26 cellular contexts compared by ENCODE assay signal in the genomic region with DNA sequence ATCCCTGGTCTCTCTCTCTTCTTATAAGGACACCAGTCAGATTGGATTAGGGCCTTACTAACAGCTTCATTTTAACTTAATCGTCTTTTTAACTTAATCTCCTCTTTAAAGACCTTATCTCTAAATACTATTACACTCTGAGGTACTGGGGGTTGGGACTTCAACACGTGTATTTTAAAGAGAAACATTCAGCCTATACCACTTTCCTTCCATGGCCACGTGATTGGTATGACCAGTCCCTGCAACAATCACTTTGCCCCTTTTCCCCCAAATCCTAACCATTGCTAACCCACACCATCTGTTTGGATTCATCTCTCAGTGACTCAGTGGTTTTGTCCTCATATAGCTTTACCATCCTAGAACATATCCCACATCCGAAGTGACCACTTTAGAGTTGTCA.
"Had no signal": no experiment of that assay in that cellular context is flagged by ENCODE, and none has a peak within 500 bp of the region (broad histone marks: within the 10 kb centered on the region; RNA-seq: fewer than 3 reads in every experiment).

No MANE protein-coding gene starts in this region.

- H3K36me3 ChIP-seq: colonic mucosa, esophagus squamous epithelium, gastrocnemius medialis, heart right ventricle, left lung, lower lobe of right lung had no signal

- H3K27ac ChIP-seq: colonic mucosa, epithelial cell of prostate, esophagus squamous epithelium, gastrocnemius medialis, heart right ventricle, left lung, lower lobe of right lung had no signal

- H3K4me3 ChIP-seq: colonic mucosa, esophagus squamous epithelium, gastrocnemius medialis, heart right ventricle, left lung, lower lobe of right lung, mucosa of descending colon had no signal

- FAIRE-seq: endometrium, islet of Langerhans, keratinocyte had no signal

- H3K4me1 ChIP-seq: colonic mucosa, lower lobe of right lung had no signal

- H3K27me3 ChIP-seq: colonic mucosa, esophagus squamous epithelium, gastrocnemius medialis, heart right ventricle, left lung had no signal

- H3K9me3 ChIP-seq: colonic mucosa, gastrocnemius medialis, left lung, lower lobe of right lung had no signal

- ATAC-seq: effector memory CD8-positive, alpha-beta T cell; esophagus mucosa; gastrocnemius medialis; heart right ventricle; left cardiac atrium; left lung; left ventricle myocardium superior; lower lobe of right lung; mucosa of descending colon had no signal

- DNase-seq: colonic mucosa; cortex of kidney; effector CD8-positive, alpha-beta T cell; effector memory CD8-positive, alpha-beta T cell; endodermal cell; erythroblast; esophagus squamous epithelium; foreskin fibroblast; foreskin melanocyte; gastrocnemius medialis; glutamatergic neuron; head of caudate nucleus; heart right ventricle; hippocampal formation; left cardiac atrium; left lung; left ventricle myocardium superior; lower lobe of right lung; mesenchymal stem cell; mucosa of descending colon; naive B cell had no signal
